Comparison of ENCODE assay signal across 8 cellular contexts in the genomic region with DNA sequence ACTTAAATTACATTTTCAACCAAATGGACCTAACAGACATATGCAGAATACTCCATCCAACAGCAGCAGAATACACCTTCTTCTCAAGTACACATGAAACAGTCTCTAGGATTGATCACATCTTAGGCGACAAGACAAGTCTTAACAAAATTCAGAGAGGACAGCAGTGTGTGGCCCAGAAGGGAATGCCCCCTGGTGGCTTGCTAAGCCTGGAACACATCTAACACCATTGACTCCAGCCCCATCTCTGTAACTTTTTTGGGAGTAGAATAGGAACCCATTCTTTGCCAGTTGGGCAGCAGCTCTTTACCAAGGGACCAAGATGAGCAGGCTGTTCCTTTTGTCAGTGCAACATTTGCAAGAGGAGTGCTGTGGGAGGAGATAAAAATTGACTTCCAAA.
DNase-seq lines count a peak whose midpoint lies in the region; ATAC-seq, FAIRE-seq and TF ChIP-seq lines count a peak whose summit lies in the region.

No MANE protein-coding gene starts in this region.

- H3K27ac ChIP-seq in HepG2 (ENCODE audit: extremely low read length, insufficient read depth, low read length): no peak overlapping the region
- no peak overlapping the region for H3K27ac ChIP-seq in coronary artery

- no peak overlapping the region for H2AFZ ChIP-seq in HepG2 (ENCODE audit: low read length)

- DNase-seq in HCEC 1CT (peak; percentile 6), RKO (ENCODE audit: low spot score) (peak; percentile 34), astrocyte of the hippocampus (ENCODE audit: low read depth, low spot score) (peak; percentile 23), HepG2 (ENCODE audit: low spot score) (peak; percentile 10), NCI-H1048 (lab: John Stamatoyannopoulos, UW) (no peak), coronary artery (ENCODE audit: low spot score) (no peak)
- DNase-seq in stimulated activated naive CD4-positive, alpha-beta T cell (lab: John Stamatoyannopoulos, UW): peak; percentile 12 to 49 (median 20)

- WGBS in HepG2 (ENCODE audit: low lambda C conversion rate): 0% methylated on average over 1 of the region's 1 CpG

- H4K20me1 ChIP-seq in HepG2 (ENCODE audit: insufficient read depth, low read length): no peaks in the 10 kb centered on the region

- TF ChIP-seq POLR2A in HepG2 (IDR thresholded peaks at IDR 0.05; ENCODE audit: insufficient read depth in 1 of 2, low read depth in 2 of 2, low read length in 2 of 2): no peak

- no peak overlapping the region for H3K9ac ChIP-seq in HepG2 (ENCODE audit: insufficient read depth, low read depth, low read length)

- TF ChIP-seq RAD21 in HepG2 (CRISPR knock-in tag; IDR thresholded peaks at IDR 0.05): no peak

- no peaks in the 10 kb centered on the region for H3K4me1 ChIP-seq in HepG2 (ENCODE audit: insufficient read depth, low read length)

- H3K4me2 ChIP-seq in HepG2 (ENCODE audit: low read depth, low read length): no peak overlapping the region

- in situ Hi-C loops in HepG2 (cut with HindIII; ENCODE audit: extremely low pct_ligation_motif_present, low pct_unique_long_range_greater_than_20kb): loop anchor here (5.0 kb wide), 1 partner anchor 252 kb away; a partner anchor contains a TSS

- peak; percentile 60 for FAIRE-seq in HepG2 (lab: Jason Lieb, UNC)

- no peaks in the 10 kb centered on the region for H3K36me3 ChIP-seq in HepG2 (replicated peaks in 1 of 2; ENCODE audit: control insufficient read depth in 1 of 2, insufficient read depth in 2 of 2, low read length in 2 of 2)

- no peak overlapping the region for H3K4me3 ChIP-seq in HepG2 (replicated peaks in 1 of 3; ENCODE audit: insufficient read depth in 1 of 3, low read depth in 2 of 3, low read length in 3 of 3)
- H3K4me3 ChIP-seq in coronary artery: no peak overlapping the region

- H3K27me3 ChIP-seq in HepG2 (ENCODE audit: control insufficient read depth in 1 of 2, insufficient read depth in 2 of 2, low read length in 2 of 2): no peaks in the 10 kb centered on the region

- peak; percentile 96 for ATAC-seq in HepG2

- H3K9me3 ChIP-seq in HepG2 (ENCODE audit: low read length): no peaks in the 10 kb centered on the region

- no TSS peak for BruUV-seq in HepG2 (replicated peaks; lab: Mats Ljungman, UMichigan)

- TF ChIP-seq CTCF in GM12874 (IDR thresholded peaks at IDR 0.05; ENCODE audit: insufficient read depth, low read depth, low read length): peak; percentile 56
- peak; percentile 47 for TF ChIP-seq CTCF in HepG2 (CRISPR knock-in tag; IDR thresholded peaks at IDR 0.05)
- no peak for TF ChIP-seq CTCF in coronary artery (IDR thresholded peaks at IDR 0.05)

- no peaks in the 10 kb centered on the region for H3K79me2 ChIP-seq in HepG2 (ENCODE audit: insufficient read depth, low read length)

- POLR2A ChIA-PET in HepG2 (lab: Yijun Ruan, JAX): no interaction called here

- intact Hi-C loops in HepG2 (cut with micrococcal nuclease; ENCODE audit: unreplicated experiment): loop anchor here (1.0 kb wide), 2 partner anchors 242 to 251 kb away; no protein-coding TSS in a partner anchor

- CTCF ChIA-PET in HepG2 (lab: Yijun Ruan, JAX; ENCODE audit: low intra/inter-chr PET ratio, low total read pairs): interaction anchor here (3.0 kb wide), 1 partner anchor 251 kb away, joined by 18 read pairs; no protein-coding TSS in a partner anchor

- TF ChIP-seq EP300 in HepG2 (IDR thresholded peaks at IDR 0.05; ENCODE audit: low read depth in 2 of 2, low read length in 2 of 2) (no peak), HepG2 (CRISPR knock-in tag; IDR thresholded peaks at IDR 0.05; ENCODE audit: borderline replicate concordance) (no peak)

TF ChIP-seq in HepG2, 621 proteins besides CTCF, POLR2A, EP300 and RAD21:
- TF ChIP-seq SMC3 (IDR thresholded peaks at IDR 0.05; ENCODE audit: low read length): peak; percentile 40; the same call in 1 of the 2 replicates
- peak; percentile 38; the same call in 1 of the 2 replicates for TF ChIP-seq STAG1 (CRISPR knock-in tag; IDR thresholded peaks at IDR 0.05)
- TF ChIP-seq U2AF2 (IDR thresholded peaks at IDR 0.05; ENCODE audit: low read depth, low read length): no peak
- no peak for TF ChIP-seq ZNF883 (CRISPR knock-in tag; IDR thresholded peaks at IDR 0.05; ENCODE audit: not compliant biosample characterization)
- no peak for TF ChIP-seq KLF15 (CRISPR knock-in tag; IDR thresholded peaks at IDR 0.05; ENCODE audit: borderline replicate concordance)

Comparison
In these comparisons a context has a peak if more than half of its experiments do, and no peak if none do; other contexts are left out.
1. DNase-seq: peak in HCEC 1CT (single experiment), RKO (single experiment), astrocyte of the hippocampus (single experiment), HepG2 (single experiment) and stimulated activated naive CD4-positive, alpha-beta T cell (6 of 6); none in NCI-H1048 (single experiment) and coronary artery (single experiment).